ENCODE assay signal across 1 cellular context in genomic region chr22:45629469-45630089, GRCh38.
TF ChIP-seq lines count a peak whose summit lies in the region.

No MANE protein-coding gene starts in this region.

TF ChIP-seq in HepG2, 621 proteins besides CTCF, POLR2A, EP300 and RAD21 (continued from another document):
- TF ChIP-seq GABPA (IDR thresholded peaks at IDR 0.05; ENCODE audit: low read depth, low read length), result no peak
- no peak for TF ChIP-seq GABPA (CRISPR knock-in tag; IDR thresholded peaks at IDR 0.05; ENCODE audit: low read depth)
- peak; percentile 45; the same call in 1 of the 2 replicates for TF ChIP-seq ZNF292 (CRISPR knock-in tag; IDR thresholded peaks at IDR 0.05; ENCODE audit: borderline replicate concordance, low read depth)
- no peak for TF ChIP-seq ZNF160 (CRISPR knock-in tag; IDR thresholded peaks at IDR 0.05)
- peak; percentile 48; the same call in 1 of the 2 replicates for TF ChIP-seq REPIN1 (CRISPR knock-in tag; IDR thresholded peaks at IDR 0.05; ENCODE audit: borderline replicate concordance, low read depth)
- TF ChIP-seq ZFP36L1 (CRISPR knock-in tag; IDR thresholded peaks at IDR 0.05), result no peak
- no peak for TF ChIP-seq ZNF274 (CRISPR knock-in tag; IDR thresholded peaks at IDR 0.05)
- no peak for TF ChIP-seq PAX8 (CRISPR knock-in tag; IDR thresholded peaks at IDR 0.05; ENCODE audit: borderline replicate concordance)
- TF ChIP-seq ZNF619 (CRISPR knock-in tag; IDR thresholded peaks at IDR 0.05), result no peak
- no peak for TF ChIP-seq BCLAF1 (IDR thresholded peaks at IDR 0.05)
- no peak for TF ChIP-seq RORA (CRISPR knock-in tag; IDR thresholded peaks at IDR 0.05)
- TF ChIP-seq ZNF446 (CRISPR knock-in tag; IDR thresholded peaks at IDR 0.05), result no peak
- no peak for TF ChIP-seq TAF1 (CRISPR knock-in tag; IDR thresholded peaks at IDR 0.05)
- TF ChIP-seq KDM2A (CRISPR knock-in tag; IDR thresholded peaks at IDR 0.05; ENCODE audit: borderline replicate concordance, low read depth), result peak; percentile 58
- TF ChIP-seq ZNF484 (CRISPR knock-in tag; IDR thresholded peaks at IDR 0.05; ENCODE audit: borderline replicate concordance, low read depth), result no peak
- no peak for TF ChIP-seq ZNF30 (CRISPR knock-in tag; IDR thresholded peaks at IDR 0.05)
- TF ChIP-seq NR1H2 (CRISPR knock-in tag; IDR thresholded peaks at IDR 0.05; ENCODE audit: borderline replicate concordance, low read depth), result no peak
- TF ChIP-seq ZNF232 (CRISPR knock-in tag; IDR thresholded peaks at IDR 0.05; ENCODE audit: borderline replicate concordance), result no peak
- no peak for TF ChIP-seq LRRFIP1 (CRISPR knock-in tag; conservative IDR thresholded peaks at IDR 0.05)
- TF ChIP-seq CC2D1A (CRISPR knock-in tag; IDR thresholded peaks at IDR 0.05), result no peak
- no peak for TF ChIP-seq ZNF570 (CRISPR knock-in tag; IDR thresholded peaks at IDR 0.05; ENCODE audit: borderline replicate concordance)
- no peak for TF ChIP-seq IRX3 (CRISPR knock-in tag; IDR thresholded peaks at IDR 0.05; ENCODE audit: borderline replicate concordance, low read depth)
- TF ChIP-seq PAWR (CRISPR knock-in tag; IDR thresholded peaks at IDR 0.05; ENCODE audit: borderline replicate concordance), result no peak
- peak; percentile 55; the same call in 1 of the 2 replicates for TF ChIP-seq HIVEP1 (CRISPR knock-in tag; IDR thresholded peaks at IDR 0.05)
- TF ChIP-seq NR2C2 (CRISPR knock-in tag; IDR thresholded peaks at IDR 0.05; ENCODE audit: borderline replicate concordance), result peak; percentile 31; the same call in 1 of the 2 replicates
- no peak for TF ChIP-seq PHF5A (CRISPR knock-in tag; IDR thresholded peaks at IDR 0.05; ENCODE audit: low read depth, unreplicated experiment)
- TF ChIP-seq SKI (IDR thresholded peaks at IDR 0.05; ENCODE audit: partially characterized antibody), result peak; percentile 70
- no peak for TF ChIP-seq ZNF781 (CRISPR knock-in tag; IDR thresholded peaks at IDR 0.05; ENCODE audit: borderline replicate concordance, not compliant biosample characterization)
- no peak for TF ChIP-seq MEIS1 (CRISPR knock-in tag; IDR thresholded peaks at IDR 0.05; ENCODE audit: borderline replicate concordance)
- TF ChIP-seq SNRNP70 (IDR thresholded peaks at IDR 0.05; ENCODE audit: low read depth, low read length), result no peak
- TF ChIP-seq BRD4 (CRISPR knock-in tag; IDR thresholded peaks at IDR 0.05), result no peak
- TF ChIP-seq EED (CRISPR knock-in tag; IDR thresholded peaks at IDR 0.05), result no peak
- no peak for TF ChIP-seq ZNF441 (CRISPR knock-in tag; IDR thresholded peaks at IDR 0.05; ENCODE audit: borderline replicate concordance)
- no peak for TF ChIP-seq AFF4 (CRISPR knock-in tag; IDR thresholded peaks at IDR 0.05)
- no peak for TF ChIP-seq ZBTB37 (CRISPR knock-in tag; IDR thresholded peaks at IDR 0.05)
- 0 out of 2 replicates have a peak, but pooled peaks have one; percentile 27 for TF ChIP-seq GMEB1 (CRISPR knock-in tag; IDR thresholded peaks at IDR 0.05; ENCODE audit: borderline replicate concordance)
- no peak for TF ChIP-seq NONO (IDR thresholded peaks at IDR 0.05)
- 0 out of 2 replicates have a peak, but pooled peaks have one; percentile 38 for TF ChIP-seq NONO (CRISPR knock-in tag; conservative IDR thresholded peaks at IDR 0.05)
- no peak for TF ChIP-seq ZFP82 (CRISPR knock-in tag; IDR thresholded peaks at IDR 0.05; ENCODE audit: borderline replicate concordance)
- no peak for TF ChIP-seq ARNT (IDR thresholded peaks at IDR 0.05)
